ENCODE assay signal across 32 cellular contexts in the genomic region with DNA sequence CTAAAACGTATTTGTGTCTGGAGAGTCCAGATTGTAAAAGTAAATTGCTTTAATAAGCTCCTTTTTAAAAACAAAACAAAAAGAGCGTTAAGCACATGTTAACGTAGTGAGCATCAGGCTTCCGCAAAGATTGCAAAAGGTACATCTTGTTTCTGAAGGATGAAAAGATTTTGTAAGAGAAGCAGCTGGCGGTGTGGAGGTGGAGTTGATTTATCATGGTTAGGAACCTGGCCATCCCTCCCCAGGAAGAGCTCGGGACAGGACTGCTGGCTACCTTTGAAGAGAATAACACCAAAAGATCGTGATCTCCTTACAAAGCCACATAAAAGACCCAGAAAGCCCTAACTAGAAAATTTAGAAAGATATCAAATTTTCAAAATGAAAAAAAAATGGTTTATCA.
"Had no signal": no experiment of that assay in that cellular context is flagged by ENCODE, and none has a peak within 500 bp of the region (broad histone marks: within the 10 kb centered on the region; RNA-seq: fewer than 3 reads in every experiment).

No MANE protein-coding gene starts in this region.

- H3K9me3 Mint-ChIP-seq: activated CD4-positive, alpha-beta memory T cell treated with anti-CD3 and anti-CD28 coated beads, Interleukin-2, amount 10 ng/mL, durations not matched to agents 7 days and 5 days; activated naive CD4-positive, alpha-beta T cell treated with anti-CD3 and anti-CD28 coated beads, Interleukin-2, amount 10 ng/mL, durations not matched to agents 7 days and 5 days; activated naive CD8-positive, alpha-beta T cell treated with anti-CD3 and anti-CD28 coated beads, Interleukin-2, amount 50 U/mL, for 24 hours; central memory CD8-positive, alpha-beta T cell had no signal

- H3K27me3 ChIP-seq: cardiac muscle cell had no signal

- H3K36me3 ChIP-seq: cardiac muscle cell, WERI-Rb-1 had no signal

- ATAC-seq: activated CD8-positive, alpha-beta memory T cell treated with anti-CD3 and anti-CD28 coated beads, Interleukin-2, amount 10 ng/mL, durations not matched to agents 7 days and 5 days; activated naive CD8-positive, alpha-beta T cell treated with anti-CD3 and anti-CD28 coated beads, Interleukin-2, amount 50 U/mL, for 24 hours had no signal

- DNase-seq: activated CD4-positive, alpha-beta memory T cell treated with anti-CD3 and anti-CD28 coated beads, Interleukin-2, amount 10 ng/mL, durations not matched to agents 7 days and 5 days; activated CD4-positive, alpha-beta T cell treated with anti-CD3 and anti-CD28 coated beads for 1 hour; activated CD4-positive, alpha-beta T cell treated with anti-CD3 and anti-CD28 coated beads for 48 hours; activated CD4-positive, CD25-positive, alpha-beta regulatory T cell; activated CD8-positive, alpha-beta memory T cell treated with anti-CD3 and anti-CD28 coated beads for 24 hours; activated CD8-positive, alpha-beta memory T cell treated with anti-CD3 and anti-CD28 coated beads, Interleukin-2, amount 10 ng/mL, durations not matched to agents 7 days and 5 days; activated CD8-positive, alpha-beta memory T cell treated with anti-CD3 and anti-CD28 coated beads, Interleukin-2, amount 50 U/mL, for 48 hours; activated effector memory CD4-positive, alpha-beta T cell treated with Interleukin-2 at 50 U/mL for 16 hours; activated naive CD4-positive, alpha-beta T cell treated with anti-CD3 and anti-CD28 coated beads, Interleukin-2, amount 10 ng/mL, durations not matched to agents 7 days and 5 days; activated naive CD8-positive, alpha-beta T cell treated with anti-CD3 and anti-CD28 coated beads, Interleukin-2, amount 50 U/mL, for 24 hours; activated T-cell treated with anti-CD3 and anti-CD28 coated beads, Interleukin-2, amount 50 U/mL, for 48 hours; amniotic stem cell; aorta; Kasumi-1; KG1; MM.1S; MV-4-11; NCI-H1092; NCI-H1436 treated with DMSO at 0.1 percent for 48 hours; NCI-H1694 treated with DMSO at 0.1 percent for 48 hours; NCI-H2029; NCI-H510A; NCI-H526; NCI-H748 treated with DMSO at 0.1 percent for 48 hours; NK-92 treated with Interleukin-12 subunit alpha and Interleukin-12 subunit beta, amount 100 ng/mL, for 24 hours; PC-9; Right ventricle myocardium superior; T1000; WERI-Rb-1 had no signal

- H3K4me3 ChIP-seq: cardiac muscle cell, PC-9 had no signal

- H3K4me3 Mint-ChIP-seq: activated CD4-positive, alpha-beta memory T cell treated with anti-CD3 and anti-CD28 coated beads, Interleukin-2, amount 10 ng/mL, durations not matched to agents 7 days and 5 days; activated CD8-positive, alpha-beta memory T cell treated with anti-CD3 and anti-CD28 coated beads, Interleukin-2, amount 10 ng/mL, durations not matched to agents 7 days and 5 days; activated naive CD4-positive, alpha-beta T cell treated with anti-CD3 and anti-CD28 coated beads, Interleukin-2, amount 10 ng/mL, durations not matched to agents 7 days and 5 days; activated naive CD8-positive, alpha-beta T cell; activated naive CD8-positive, alpha-beta T cell treated with anti-CD3 and anti-CD28 coated beads, Interleukin-2, amount 50 U/mL, for 24 hours; central memory CD8-positive, alpha-beta T cell had no signal

- H3K4me1 Mint-ChIP-seq: activated CD4-positive, alpha-beta memory T cell treated with anti-CD3 and anti-CD28 coated beads, Interleukin-2, amount 10 ng/mL, durations not matched to agents 7 days and 5 days; activated CD8-positive, alpha-beta memory T cell treated with anti-CD3 and anti-CD28 coated beads, Interleukin-2, amount 10 ng/mL, durations not matched to agents 7 days and 5 days; activated naive CD4-positive, alpha-beta T cell treated with anti-CD3 and anti-CD28 coated beads, Interleukin-2, amount 10 ng/mL, durations not matched to agents 7 days and 5 days; central memory CD8-positive, alpha-beta T cell had no signal

- H3K36me3 Mint-ChIP-seq: activated CD8-positive, alpha-beta memory T cell treated with anti-CD3 and anti-CD28 coated beads, Interleukin-2, amount 10 ng/mL, durations not matched to agents 7 days and 5 days; activated naive CD4-positive, alpha-beta T cell treated with anti-CD3 and anti-CD28 coated beads, Interleukin-2, amount 10 ng/mL, durations not matched to agents 7 days and 5 days; activated naive CD8-positive, alpha-beta T cell had no signal

- H3K27ac ChIP-seq: cardiac muscle cell, PC-9, WERI-Rb-1 had no signal

- H3K27ac Mint-ChIP-seq: activated CD4-positive, alpha-beta memory T cell treated with anti-CD3 and anti-CD28 coated beads, Interleukin-2, amount 10 ng/mL, durations not matched to agents 7 days and 5 days; activated CD8-positive, alpha-beta memory T cell treated with anti-CD3 and anti-CD28 coated beads, Interleukin-2, amount 10 ng/mL, durations not matched to agents 7 days and 5 days; activated naive CD4-positive, alpha-beta T cell treated with anti-CD3 and anti-CD28 coated beads, Interleukin-2, amount 10 ng/mL, durations not matched to agents 7 days and 5 days; activated naive CD8-positive, alpha-beta T cell; activated naive CD8-positive, alpha-beta T cell treated with anti-CD3 and anti-CD28 coated beads, Interleukin-2, amount 50 U/mL, for 24 hours had no signal
